ENCODE assay signal across 27 cellular contexts in the genomic region with DNA sequence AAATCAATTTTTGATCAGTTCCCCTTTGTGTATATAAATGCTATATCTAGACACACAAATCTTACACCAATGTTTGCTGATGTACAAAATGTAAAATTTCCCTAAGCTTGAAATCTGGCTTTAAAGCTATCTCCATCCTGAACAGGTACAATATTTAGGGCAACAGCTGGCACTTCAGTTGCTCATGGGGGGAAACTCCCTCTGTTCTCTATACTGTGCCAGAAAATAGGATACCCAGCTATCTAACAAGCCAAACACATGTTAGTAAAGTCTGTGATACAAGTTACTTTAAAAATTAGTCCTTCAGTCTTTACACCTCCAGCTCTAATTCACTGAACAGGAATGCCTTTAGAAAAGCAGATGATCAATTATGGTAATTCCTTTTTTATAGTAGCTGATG.
"Had no signal": no experiment of that assay in that cellular context is flagged by ENCODE, and none has a peak within 500 bp of the region (broad histone marks: within the 10 kb centered on the region; RNA-seq: fewer than 3 reads in every experiment).

No MANE protein-coding gene starts in this region.

- H3K27me3 ChIP-seq: left lung, pancreas, stomach, testis, thyroid gland, upper lobe of right lung had no signal

- H3K9me3 ChIP-seq: left lung, lower lobe of right lung, pancreas, prostate gland, stomach, testis, thyroid gland, upper lobe of right lung had no signal

- ATAC-seq: left colon; left lung; lower lobe of right lung; naive thymus-derived CD8-positive, alpha-beta T cell; pancreas; right cardiac atrium; sciatic nerve; stimulated activated naive B cell treated with anti-CD40 and anti-IgM and Interleukin-4, amounts not matched to agents 10 μg/mL and 1 μg/mL and 100 μg/mL, for 72 hours; stimulated activated naive CD8-positive, alpha-beta T cell treated with anti-CD3 and anti-CD28 coated beads, Interleukin-15, Interleukin-2, amounts not matched to agents 100 U/mL and 50 U/mL, for 24 hours; upper lobe of right lung had no signal

- DNase-seq: immature natural killer cell; kidney; left colon; left lung; lower lobe of right lung; mammary epithelial cell; mesenchymal stem cell; naive thymus-derived CD8-positive, alpha-beta T cell; nucleus accumbens; pancreas; posterior cingulate gyrus; retina; right cardiac atrium; stimulated activated CD4-positive, alpha-beta T cell treated with anti-CD3 and anti-CD28 coated beads, Interleukin-12 subunit alpha, Interleukin-12 subunit beta, amount 100 ng/mL, for 4 hours; stimulated activated CD4-positive, alpha-beta T cell treated with anti-CD3 and anti-CD28 coated beads, Interleukin-15, amount 100 ng/mL, for 24 hours; stimulated activated CD4-positive, alpha-beta T cell treated with anti-CD3 and anti-CD28 coated beads, Interleukin-2, amount 100 ng/mL, for 24 hours; stimulated activated CD4-positive, alpha-beta T cell treated with anti-CD3 and anti-CD28 coated beads, Interleukin-4, amount 100 ng/mL, for 1 hour; stimulated activated naive B cell treated with anti-CD40 and anti-IgM and Interleukin-4, amounts not matched to agents 10 μg/mL and 1 μg/mL and 100 μg/mL, for 72 hours; stimulated activated naive CD8-positive, alpha-beta T cell treated with anti-CD3 and anti-CD28 coated beads, Interleukin-15, Interleukin-2, amounts not matched to agents 100 U/mL and 50 U/mL, for 24 hours; stomach; testis; thyroid gland; trophoblast cell; upper lobe of right lung had no signal

- H3K4me3 ChIP-seq: left lung, lower lobe of right lung, pancreas, prostate gland, skin epidermis, stomach, testis, thyroid gland, upper lobe of right lung had no signal

- H3K27ac ChIP-seq: left lung, lower lobe of right lung, pancreas, prostate gland, skin epidermis, stomach, testis, thyroid gland, upper lobe of right lung had no signal

- H3K36me3 ChIP-seq: left lung, lower lobe of right lung, pancreas, prostate gland, stomach, thyroid gland, upper lobe of right lung had no signal

- H3K4me1 ChIP-seq: left lung, lower lobe of right lung, pancreas, prostate gland, stomach, testis, thyroid gland, upper lobe of right lung had no signal
